Comparison of ENCODE assay signal across 3 cellular contexts in genomic region chr2:65212115-65212514, GRCh38.
"Had no signal": no experiment of that assay in that cellular context is flagged by ENCODE, and none has a peak within 500 bp of the region (broad histone marks: within the 10 kb centered on the region; RNA-seq: fewer than 3 reads in every experiment).

No MANE protein-coding gene starts in this region.

- DNase-seq: GDM1, GF-D8 had no signal

- ATAC-seq: GM12878 had no signal

- H3K4me3 ChIP-seq: GM12878 had no signal
